Comparison of ENCODE assay signal across 1 cellular context in the genomic region with DNA sequence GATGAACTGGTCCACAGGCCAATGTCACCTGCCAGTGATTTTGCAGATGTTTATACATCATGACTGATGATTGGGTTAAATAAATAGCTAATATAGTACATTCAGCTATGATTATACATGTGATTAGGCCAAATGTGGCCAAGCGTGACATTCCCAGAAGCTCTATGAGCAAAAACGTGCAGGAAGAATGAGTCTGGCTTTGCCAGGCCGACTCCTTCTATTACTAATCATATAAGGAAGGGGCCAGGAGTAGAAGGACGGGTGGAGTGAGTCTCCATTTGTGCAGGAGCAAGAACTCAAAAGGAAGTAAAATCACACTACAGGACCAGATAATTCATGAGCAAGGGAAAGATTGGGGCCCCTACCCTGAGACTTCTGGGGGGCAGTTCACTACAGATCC.
TF ChIP-seq lines count a peak whose summit lies in the region.

No MANE protein-coding gene starts in this region.

TF ChIP-seq in IMR-90, 13 proteins besides CTCF, POLR2A, EP300 and RAD21 (continued from another document):
- TF ChIP-seq, protein P1, sequence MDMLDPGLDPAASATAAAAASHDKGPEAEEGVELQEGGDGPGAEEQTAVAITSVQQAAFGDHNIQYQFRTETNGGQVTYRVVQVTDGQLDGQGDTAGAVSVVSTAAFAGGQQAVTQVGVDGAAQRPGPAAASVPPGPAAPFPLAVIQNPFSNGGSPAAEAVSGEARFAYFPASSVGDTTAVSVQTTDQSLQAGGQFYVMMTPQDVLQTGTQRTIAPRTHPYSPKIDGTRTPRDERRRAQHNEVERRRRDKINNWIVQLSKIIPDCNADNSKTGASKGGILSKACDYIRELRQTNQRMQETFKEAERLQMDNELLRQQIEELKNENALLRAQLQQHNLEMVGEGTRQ (IDR thresholded peaks at IDR 0.05; ENCODE audit: low read depth, low read length), result no peak
- TF ChIP-seq CEBPB (IDR thresholded peaks at IDR 0.05; ENCODE audit: low read depth, low read length) (no peak), FOS (IDR thresholded peaks at IDR 0.05; ENCODE audit: low read depth, low read length) (no peak)
- TF ChIP-seq, protein P2, sequence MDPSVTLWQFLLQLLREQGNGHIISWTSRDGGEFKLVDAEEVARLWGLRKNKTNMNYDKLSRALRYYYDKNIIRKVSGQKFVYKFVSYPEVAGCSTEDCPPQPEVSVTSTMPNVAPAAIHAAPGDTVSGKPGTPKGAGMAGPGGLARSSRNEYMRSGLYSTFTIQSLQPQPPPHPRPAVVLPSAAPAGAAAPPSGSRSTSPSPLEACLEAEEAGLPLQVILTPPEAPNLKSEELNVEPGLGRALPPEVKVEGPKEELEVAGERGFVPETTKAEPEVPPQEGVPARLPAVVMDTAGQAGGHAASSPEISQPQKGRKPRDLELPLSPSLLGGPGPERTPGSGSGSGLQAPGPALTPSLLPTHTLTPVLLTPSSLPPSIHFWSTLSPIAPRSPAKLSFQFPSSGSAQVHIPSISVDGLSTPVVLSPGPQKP (IDR thresholded peaks at IDR 0.05; ENCODE audit: borderline replicate concordance, low read depth, low read length), result no peak
